27 cellular contexts compared by ENCODE assay signal in genomic region chr2:126675637-126676036, GRCh38. TPM values are rescaled to one million over a fixed set of nuclear protein-coding genes. Genes with fewer than 3 reads are reported as not detected.
A peak's percentile ranks its signal among the peaks of the same experiment; 100 is the strongest.
DNase-seq lines count a peak whose midpoint lies in the region; ATAC-seq, FAIRE-seq and TF ChIP-seq lines count a peak whose summit lies in the region.
"Had no signal": no experiment of that assay in that cellular context is flagged by ENCODE, and none has a peak within 500 bp of the region (broad histone marks: within the 10 kb centered on the region; RNA-seq: fewer than 3 reads in every experiment).

No MANE protein-coding gene starts in this region.

- no peak overlapping the region for H3K4me3 Mint-ChIP-seq in activated CD4-positive, alpha-beta T cell treated with anti-CD3 and anti-CD28 coated beads, Interleukin-2, amount 10 ng/mL, durations not matched to agents 7 days and 5 days
- no peak overlapping the region for H3K4me3 Mint-ChIP-seq in CD8-positive, alpha-beta T cell
- peak overlapping the region; percentile 57 for H3K4me3 Mint-ChIP-seq in endothelial cell (ENCODE audit: unreplicated experiment)
- H3K4me3 Mint-ChIP-seq in stimulated activated effector memory CD8-positive, alpha-beta T cell treated with anti-CD3 and anti-CD28 coated beads, Interleukin-12 subunit alpha, Interleukin-12 subunit beta, amount 100 ng/mL, for 72 hours = no peak overlapping the region
- H3K4me3 Mint-ChIP-seq: B cell had no signal

- peaks cover 80% of the 10 kb centered on the region for H3K36me3 Mint-ChIP-seq in activated CD4-positive, alpha-beta T cell treated with anti-CD3 and anti-CD28 coated beads, Interleukin-2, amount 10 ng/mL, durations not matched to agents 7 days and 5 days (ENCODE audit: low read depth)
- peaks cover 86% of the 10 kb centered on the region for H3K36me3 Mint-ChIP-seq in CD8-positive, alpha-beta T cell
- H3K36me3 Mint-ChIP-seq in endothelial cell (ENCODE audit: low read depth, unreplicated experiment) = peaks cover 62% of the 10 kb centered on the region
- peaks cover 14% of the 10 kb centered on the region for H3K36me3 Mint-ChIP-seq in stimulated activated effector memory CD8-positive, alpha-beta T cell treated with anti-CD3 and anti-CD28 coated beads, Interleukin-12 subunit alpha, Interleukin-12 subunit beta, amount 100 ng/mL, for 72 hours

- H3K4me1 Mint-ChIP-seq in activated CD4-positive, alpha-beta T cell treated with anti-CD3 and anti-CD28 coated beads, Interleukin-2, amount 10 ng/mL, durations not matched to agents 7 days and 5 days = peaks cover 41% of the 10 kb centered on the region
- H3K4me1 Mint-ChIP-seq in CD8-positive, alpha-beta T cell (ENCODE audit: low read depth) = peaks cover 71% of the 10 kb centered on the region
- H3K4me1 Mint-ChIP-seq in endothelial cell (ENCODE audit: unreplicated experiment) = peaks cover 9% of the 10 kb centered on the region
- peaks cover 56% of the 10 kb centered on the region for H3K4me1 Mint-ChIP-seq in stimulated activated effector memory CD8-positive, alpha-beta T cell treated with anti-CD3 and anti-CD28 coated beads, Interleukin-12 subunit alpha, Interleukin-12 subunit beta, amount 100 ng/mL, for 72 hours

- intact Hi-C loops in CD8-positive, alpha-beta T cell (cut with DNase I, micrococcal nuclease) = loop anchor here in 1 of 2 experiments (5.0 kb wide), 1 partner anchor 33 kb away; no protein-coding TSS in a partner anchor

- DNase-seq in activated CD4-positive, alpha-beta T cell treated with anti-CD3 and anti-CD28 coated beads, Interleukin-2, amount 10 ng/mL, durations not matched to agents 7 days and 5 days = no peak
- DNase-seq in activated CD4-positive, alpha-beta T cell treated with anti-CD3 and anti-CD28 coated beads, Interleukin-2, amount 50 U/mL, for 1 hour = no peak
- DNase-seq in CD8-positive, alpha-beta T cell = no peak
- DNase-seq in endothelial cell (ENCODE audit: low spot score) (no peak), pons (ENCODE audit: low spot score) (no peak), HTR-8/SVneo (ENCODE audit: insufficient read length, low spot score) (no peak)
- no peak for DNase-seq in stimulated activated effector memory CD8-positive, alpha-beta T cell treated with anti-CD3 and anti-CD28 coated beads, Interleukin-12 subunit alpha, Interleukin-12 subunit beta, amount 100 ng/mL, for 72 hours (ENCODE audit: low spot score in 2 of 2)
- DNase-seq: DMS153, DND-41, KBM-7, MV-4-11, NCI-H1105, NCI-H1436 treated with DMSO at 0.1 percent for 48 hours, NCI-H1930, NCI-H2107, NCI-H524, NCI-H774, PC-3, SJCRH30 had no signal

- no peak for FAIRE-seq in HTR-8/SVneo (lab: Jason Lieb, UNC)
- FAIRE-seq: GM19239 had no signal

- H3K9me3 Mint-ChIP-seq in activated CD4-positive, alpha-beta T cell treated with anti-CD3 and anti-CD28 coated beads, Interleukin-2, amount 10 ng/mL, durations not matched to agents 7 days and 5 days = peaks cover 24% of the 10 kb centered on the region
- peaks cover 9% of the 10 kb centered on the region for H3K9me3 Mint-ChIP-seq in CD8-positive, alpha-beta T cell
- peaks cover 7% of the 10 kb centered on the region for H3K9me3 Mint-ChIP-seq in endothelial cell (ENCODE audit: unreplicated experiment)
- peaks cover 5% of the 10 kb centered on the region for H3K9me3 Mint-ChIP-seq in stimulated activated effector memory CD8-positive, alpha-beta T cell treated with anti-CD3 and anti-CD28 coated beads, Interleukin-12 subunit alpha, Interleukin-12 subunit beta, amount 100 ng/mL, for 72 hours

- no peak overlapping the region for H3K4me3 ChIP-seq in CD8-positive, alpha-beta T cell (ENCODE audit: low read depth, low read length)
- H3K4me3 ChIP-seq: SJCRH30 had no signal

- H3K27ac ChIP-seq in CD8-positive, alpha-beta T cell (ENCODE audit: low read depth, low read length) = no peak overlapping the region
- H3K27ac ChIP-seq: 22Rv1, C4-2B, SJCRH30 had no signal

- POLR2A ChIA-PET in activated CD4-positive, alpha-beta T cell treated with anti-CD3 and anti-CD28 coated beads, Interleukin-2, amount 10 ng/mL, durations not matched to agents 7 days and 5 days (lab: Charles Lee) = no interaction called here
- POLR2A ChIA-PET in CD8-positive, alpha-beta T cell (lab: Charles Lee) = interaction anchor here (1.2 kb wide), 1 partner anchor 11 kb away, joined by 5 read pairs; no protein-coding TSS in a partner anchor

- ATAC-seq in CD8-positive, alpha-beta T cell = no peak
- ATAC-seq in stimulated activated effector memory CD8-positive, alpha-beta T cell treated with anti-CD3 and anti-CD28 coated beads, Interleukin-12 subunit alpha, Interleukin-12 subunit beta, amount 100 ng/mL, for 72 hours = no peak
- ATAC-seq: HCT116, PC-3, Right ventricle myocardium inferior had no signal

- H3K27ac Mint-ChIP-seq in activated CD4-positive, alpha-beta T cell treated with anti-CD3 and anti-CD28 coated beads, Interleukin-2, amount 10 ng/mL, durations not matched to agents 7 days and 5 days = peak overlapping the region; percentile 43
- peak overlapping the region; percentile 70 for H3K27ac Mint-ChIP-seq in CD8-positive, alpha-beta T cell
- no peak overlapping the region for H3K27ac Mint-ChIP-seq in endothelial cell (ENCODE audit: unreplicated experiment)
- peak overlapping the region; percentile 23 for H3K27ac Mint-ChIP-seq in stimulated activated effector memory CD8-positive, alpha-beta T cell treated with anti-CD3 and anti-CD28 coated beads, Interleukin-12 subunit alpha, Interleukin-12 subunit beta, amount 100 ng/mL, for 72 hours
- H3K27ac Mint-ChIP-seq: B cell had no signal

- H3K36me3 ChIP-seq in CD8-positive, alpha-beta T cell (ENCODE audit: insufficient read depth, low read length) = peaks cover 9% of the 10 kb centered on the region
- H3K36me3 ChIP-seq: SJCRH30 had no signal

- CTCF ChIA-PET in activated CD4-positive, alpha-beta T cell treated with anti-CD3 and anti-CD28 coated beads, Interleukin-2, amount 10 ng/mL, durations not matched to agents 7 days and 5 days (lab: Charles Lee) = no interaction called here
- CTCF ChIA-PET in CD8-positive, alpha-beta T cell (lab: Charles Lee) = no interaction called here

- no peaks in the 10 kb centered on the region for H3K9me3 ChIP-seq in CD8-positive, alpha-beta T cell (ENCODE audit: low read length)

- H3K27me3 Mint-ChIP-seq in activated CD4-positive, alpha-beta T cell treated with anti-CD3 and anti-CD28 coated beads, Interleukin-2, amount 10 ng/mL, durations not matched to agents 7 days and 5 days = no peaks in the 10 kb centered on the region
- H3K27me3 Mint-ChIP-seq in CD8-positive, alpha-beta T cell (ENCODE audit: low read depth) = no peaks in the 10 kb centered on the region
- H3K27me3 Mint-ChIP-seq in endothelial cell (ENCODE audit: unreplicated experiment) = peaks cover 24% of the 10 kb centered on the region
- H3K27me3 Mint-ChIP-seq: B cell had no signal

- no peaks in the 10 kb centered on the region for H3K27me3 ChIP-seq in CD8-positive, alpha-beta T cell (ENCODE audit: insufficient read depth, low read length)
- H3K27me3 ChIP-seq: SJCRH30 had no signal

- no peak for TF ChIP-seq CTCF in CD8-positive, alpha-beta T cell (IDR thresholded peaks at IDR 0.05)
- TF ChIP-seq CTCF in endothelial cell (IDR thresholded peaks at IDR 0.05; ENCODE audit: unreplicated experiment) = no peak

- peaks cover 43% of the 10 kb centered on the region for H3K4me1 ChIP-seq in CD8-positive, alpha-beta T cell (ENCODE audit: insufficient read depth, low read length)
- H3K4me1 ChIP-seq: SJCRH30 had no signal

RNA-seq across cellular contexts. Expression of gene GYPC, which starts 19.7 kb away (rescaled TPM):
- total RNA-seq in activated CD4-positive, alpha-beta T cell treated with anti-CD3 and anti-CD28 coated beads, Interleukin-2, amount 10 ng/mL, durations not matched to agents 7 days and 5 days = 100 to 1,000 TPM; 149 to 161 TPM
- total RNA-seq in CD8-positive, alpha-beta T cell = 100 to 1,000 TPM; 191 to 195 TPM
- total RNA-seq in endothelial cell (ENCODE audit: unreplicated experiment) = 154 TPM
- total RNA-seq: HT1080, MCF 10A, PC-3 had no signal
